24 cellular contexts compared by ENCODE assay signal in the genomic region with DNA sequence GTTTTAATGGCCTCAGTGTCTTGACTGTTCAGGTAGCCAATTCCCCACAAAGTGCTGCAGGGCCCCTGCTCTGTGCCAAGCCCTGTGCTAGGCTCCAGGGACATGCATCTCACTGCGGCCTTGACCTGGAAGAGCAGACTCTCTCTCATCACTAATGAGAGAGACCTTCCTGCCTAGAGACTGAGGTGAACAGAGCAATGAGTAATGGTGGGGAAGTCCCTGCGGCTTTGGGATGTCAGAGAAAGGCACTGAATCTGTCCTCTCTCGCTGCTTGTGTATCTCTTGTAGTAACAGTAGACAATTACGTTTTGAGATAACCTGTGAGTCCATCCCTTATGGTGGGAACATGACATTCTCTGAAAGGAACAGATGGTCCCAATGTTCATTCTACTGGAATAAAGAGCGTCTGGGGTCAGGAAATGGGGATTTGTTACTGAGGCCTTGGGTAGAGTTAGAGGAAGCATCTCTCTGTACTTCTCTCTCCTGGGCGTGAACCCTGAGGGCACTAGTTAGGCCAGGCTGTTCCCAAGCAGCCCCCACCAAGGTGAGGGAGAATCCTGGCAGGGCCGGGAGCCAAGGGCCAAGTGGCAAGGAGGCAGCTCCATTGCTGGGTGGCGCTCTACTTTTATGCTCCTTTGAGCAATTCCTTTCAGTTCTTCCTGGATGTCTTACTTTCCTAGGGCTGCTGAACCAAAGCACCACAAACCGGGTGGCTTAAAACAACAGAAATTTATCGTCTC. TPM values are rescaled to one million over a fixed set of nuclear protein-coding genes. Genes with fewer than 3 reads are reported as not detected.
DNase-seq lines count a peak whose midpoint lies in the region; ATAC-seq and TF ChIP-seq lines count a peak whose summit lies in the region.
"Had no signal": no experiment of that assay in that cellular context is flagged by ENCODE, and none has a peak within 500 bp of the region (broad histone marks: within the 10 kb centered on the region; RNA-seq: fewer than 3 reads in every experiment).

No MANE protein-coding gene starts in this region.

- H3K27me3 ChIP-seq in gastrocnemius medialis: no peaks in the 10 kb centered on the region
- H3K27me3 ChIP-seq: cardiac muscle cell, esophagus muscularis mucosa had no signal

- ATAC-seq in activated naive CD8-positive, alpha-beta T cell treated with anti-CD3 and anti-CD28 coated beads, Interleukin-2, amount 50 U/mL, for 24 hours: peak; percentile 61
- ATAC-seq in stimulated activated naive CD8-positive, alpha-beta T cell treated with anti-CD3 and anti-CD28 coated beads, Interleukin-15, amount 100 ng/mL, for 72 hours: peak; percentile 66
- no peak for ATAC-seq in gastrocnemius medialis
- ATAC-seq: naive thymus-derived CD4-positive, alpha-beta T cell; SK-N-SH treated with all-trans-retinoic acid at 6 μM for 48 hours had no signal

- H3K27ac ChIP-seq in gastrocnemius medialis: no peak overlapping the region
- H3K27ac ChIP-seq: cardiac muscle cell, esophagus muscularis mucosa, parathyroid adenoma had no signal

- H3K4me1 Mint-ChIP-seq in activated naive CD8-positive, alpha-beta T cell treated with anti-CD3 and anti-CD28 coated beads, Interleukin-2, amount 50 U/mL, for 24 hours: peaks cover 2% of the 10 kb centered on the region
- peaks cover 3% of the 10 kb centered on the region for H3K4me1 Mint-ChIP-seq in activated naive CD8-positive, alpha-beta T cell treated with anti-CD3 and anti-CD28 coated beads for 36 hours
- H3K4me1 Mint-ChIP-seq in stimulated activated naive CD8-positive, alpha-beta T cell treated with anti-CD3 and anti-CD28 coated beads, Interleukin-15, amount 100 ng/mL, for 72 hours: peaks cover 14% of the 10 kb centered on the region
- peaks cover 6% of the 10 kb centered on the region for H3K4me1 Mint-ChIP-seq in endothelial cell (ENCODE audit: unreplicated experiment)
- H3K4me1 Mint-ChIP-seq: CD14-positive monocyte had no signal

- no peaks in the 10 kb centered on the region for H3K9me3 Mint-ChIP-seq in activated naive CD8-positive, alpha-beta T cell treated with anti-CD3 and anti-CD28 coated beads, Interleukin-2, amount 50 U/mL, for 24 hours
- no peaks in the 10 kb centered on the region for H3K9me3 Mint-ChIP-seq in activated naive CD8-positive, alpha-beta T cell treated with anti-CD3 and anti-CD28 coated beads for 36 hours
- H3K9me3 Mint-ChIP-seq in stimulated activated naive CD8-positive, alpha-beta T cell treated with anti-CD3 and anti-CD28 coated beads, Interleukin-15, amount 100 ng/mL, for 72 hours: no peaks in the 10 kb centered on the region
- no peaks in the 10 kb centered on the region for H3K9me3 Mint-ChIP-seq in endothelial cell (ENCODE audit: unreplicated experiment)
- H3K9me3 Mint-ChIP-seq: naive thymus-derived CD4-positive, alpha-beta T cell; stimulated activated naive CD8-positive, alpha-beta T cell treated with anti-CD3 and anti-CD28 coated beads, Interleukin-15, Interleukin-2, amounts not matched to agents 100 ng/mL and 50 ng/mL, for 24 hours; type B pancreatic cell had no signal

- no peak overlapping the region for H3K27ac Mint-ChIP-seq in activated naive CD8-positive, alpha-beta T cell treated with anti-CD3 and anti-CD28 coated beads, Interleukin-2, amount 50 U/mL, for 24 hours
- no peak overlapping the region for H3K27ac Mint-ChIP-seq in activated naive CD8-positive, alpha-beta T cell treated with anti-CD3 and anti-CD28 coated beads for 36 hours
- no peak overlapping the region for H3K27ac Mint-ChIP-seq in stimulated activated naive CD8-positive, alpha-beta T cell treated with anti-CD3 and anti-CD28 coated beads, Interleukin-15, amount 100 ng/mL, for 72 hours
- no peak overlapping the region for H3K27ac Mint-ChIP-seq in endothelial cell (ENCODE audit: unreplicated experiment)
- H3K27ac Mint-ChIP-seq: naive thymus-derived CD4-positive, alpha-beta T cell; stimulated activated naive CD8-positive, alpha-beta T cell treated with anti-CD3 and anti-CD28 coated beads, Interleukin-15, Interleukin-2, amounts not matched to agents 100 ng/mL and 50 ng/mL, for 24 hours; type B pancreatic cell had no signal

- in situ Hi-C loops in gastrocnemius medialis (cut with MboI; ENCODE audit: low sequenced_read_pairs in 4 of 4): no loop called here

- H3K9me3 ChIP-seq in gastrocnemius medialis: no peaks in the 10 kb centered on the region
- H3K9me3 ChIP-seq: esophagus muscularis mucosa had no signal

- no peaks in the 10 kb centered on the region for H3K36me3 ChIP-seq in gastrocnemius medialis
- H3K36me3 ChIP-seq: cardiac muscle cell had no signal

- H3K36me3 Mint-ChIP-seq in activated naive CD8-positive, alpha-beta T cell treated with anti-CD3 and anti-CD28 coated beads, Interleukin-2, amount 50 U/mL, for 24 hours (ENCODE audit: low read depth): no peaks in the 10 kb centered on the region
- no peaks in the 10 kb centered on the region for H3K36me3 Mint-ChIP-seq in activated naive CD8-positive, alpha-beta T cell treated with anti-CD3 and anti-CD28 coated beads for 36 hours
- H3K36me3 Mint-ChIP-seq in endothelial cell (ENCODE audit: low read depth, unreplicated experiment): peaks cover 4% of the 10 kb centered on the region
- H3K36me3 Mint-ChIP-seq: CD14-positive monocyte; naive thymus-derived CD4-positive, alpha-beta T cell had no signal

- no peak for DNase-seq in activated naive CD8-positive, alpha-beta T cell treated with anti-CD3 and anti-CD28 coated beads, Interleukin-2, amount 50 U/mL, for 24 hours
- DNase-seq in activated naive CD8-positive, alpha-beta T cell treated with anti-CD3 and anti-CD28 coated beads for 36 hours: no peak
- peak; percentile 72 for DNase-seq in NCI-H2171 (lab: John Stamatoyannopoulos, UW)
- DNase-seq in epithelial cell of esophagus (ENCODE audit: low read depth): peak; percentile 29
- DNase-seq in stimulated activated naive CD8-positive, alpha-beta T cell treated with anti-CD3 and anti-CD28 coated beads, Interleukin-15, amount 100 ng/mL, for 72 hours: no peak
- no peak for DNase-seq in endothelial cell (ENCODE audit: low spot score)
- no peak for DNase-seq in gastrocnemius medialis
- DNase-seq in stimulated activated CD8-positive, alpha-beta memory T cell treated with anti-CD3 and anti-CD28 coated beads, Interleukin-4, amount 100 ng/mL, for 48 hours: no peak
- DNase-seq: activated effector memory CD4-positive, alpha-beta T cell treated with anti-CD3 and anti-CD28 coated beads, Interleukin-2, amount 50 U/mL, for 16 hours; glutamatergic neuron; H7; mesendoderm; naive thymus-derived CD4-positive, alpha-beta T cell; NCI-H1092 treated with DMSO at 0.1 percent for 48 hours; NCI-H524; T1000 had no signal

- no peak overlapping the region for H3K4me3 Mint-ChIP-seq in activated naive CD8-positive, alpha-beta T cell treated with anti-CD3 and anti-CD28 coated beads, Interleukin-2, amount 50 U/mL, for 24 hours
- H3K4me3 Mint-ChIP-seq in activated naive CD8-positive, alpha-beta T cell treated with anti-CD3 and anti-CD28 coated beads for 36 hours: no peak overlapping the region
- H3K4me3 Mint-ChIP-seq in stimulated activated naive CD8-positive, alpha-beta T cell treated with anti-CD3 and anti-CD28 coated beads, Interleukin-15, amount 100 ng/mL, for 72 hours: no peak overlapping the region
- no peak overlapping the region for H3K4me3 Mint-ChIP-seq in endothelial cell (ENCODE audit: unreplicated experiment)
- H3K4me3 Mint-ChIP-seq: CD14-positive monocyte; naive thymus-derived CD4-positive, alpha-beta T cell; stimulated activated naive CD8-positive, alpha-beta T cell treated with anti-CD3 and anti-CD28 coated beads, Interleukin-15, Interleukin-2, amounts not matched to agents 100 ng/mL and 50 ng/mL, for 24 hours; type B pancreatic cell had no signal

- no peak for TF ChIP-seq POLR2A in gastrocnemius medialis (IDR thresholded peaks at IDR 0.05)

- TF ChIP-seq CTCF in epithelial cell of esophagus (IDR thresholded peaks at IDR 0.05; ENCODE audit: insufficient read depth, low read depth, low read length, missing control alignments) (no peak), endothelial cell (IDR thresholded peaks at IDR 0.05; ENCODE audit: unreplicated experiment) (no peak), gastrocnemius medialis (IDR thresholded peaks at IDR 0.05 in 4 of 5, conservative IDR thresholded peaks at IDR 0.05 in 1 of 5) (no peak)

- no peak overlapping the region for H3K4me3 ChIP-seq in epithelial cell of esophagus (ENCODE audit: low read length)
- no peak overlapping the region for H3K4me3 ChIP-seq in gastrocnemius medialis
- H3K4me3 ChIP-seq: cardiac muscle cell, esophagus muscularis mucosa had no signal

- H3K4me1 ChIP-seq in gastrocnemius medialis: no peaks in the 10 kb centered on the region

- intact Hi-C loops in gastrocnemius medialis (cut with DNase I; ENCODE audit: low total_unique reads): no loop called here

- H3K27me3 Mint-ChIP-seq in activated naive CD8-positive, alpha-beta T cell treated with anti-CD3 and anti-CD28 coated beads, Interleukin-2, amount 50 U/mL, for 24 hours: no peaks in the 10 kb centered on the region
- no peaks in the 10 kb centered on the region for H3K27me3 Mint-ChIP-seq in activated naive CD8-positive, alpha-beta T cell treated with anti-CD3 and anti-CD28 coated beads for 36 hours
- no peaks in the 10 kb centered on the region for H3K27me3 Mint-ChIP-seq in stimulated activated naive CD8-positive, alpha-beta T cell treated with anti-CD3 and anti-CD28 coated beads, Interleukin-15, amount 100 ng/mL, for 72 hours
- peaks cover 3% of the 10 kb centered on the region for H3K27me3 Mint-ChIP-seq in endothelial cell (ENCODE audit: unreplicated experiment)
- H3K27me3 Mint-ChIP-seq: type B pancreatic cell had no signal

RNA-seq across cellular contexts. Expression of a gene that starts 13.5 kb away (rescaled TPM):
- 1 to 10 TPM in 1 of 2 experiments, under 1 TPM in 1; 0.54 to 1.1 TPM for total RNA-seq in activated naive CD8-positive, alpha-beta T cell treated with anti-CD3 and anti-CD28 coated beads for 36 hours
- total RNA-seq in endothelial cell (ENCODE audit: unreplicated experiment) (42.4 TPM), gastrocnemius medialis (10 to 100 TPM in 1 of 4 donors, 1 to 10 TPM in 3; 4.6 to 13.2 (median 7.5) TPM)
- total RNA-seq: naive thymus-derived CD4-positive, alpha-beta T cell had no signal

RNA-seq across cellular contexts. Expression of a gene that starts 17.3 kb away (rescaled TPM):
- under 1 TPM; 0.08 to 0.10 TPM for total RNA-seq in activated naive CD8-positive, alpha-beta T cell treated with anti-CD3 and anti-CD28 coated beads for 36 hours
- total RNA-seq in endothelial cell (ENCODE audit: unreplicated experiment) (49.0 TPM), gastrocnemius medialis (1 to 10 TPM in 3 of 4 donors, under 1 TPM in 1; 0.87 to 3.7 (median 2.1) TPM)

RNA-seq across cellular contexts. Expression of a gene that starts 41.7 kb away (rescaled TPM):
- 1 to 10 TPM; 5.4 to 6.3 TPM for total RNA-seq in activated naive CD8-positive, alpha-beta T cell treated with anti-CD3 and anti-CD28 coated beads for 36 hours
- 2.6 TPM for total RNA-seq in endothelial cell (ENCODE audit: unreplicated experiment)
- total RNA-seq in gastrocnemius medialis: 1 to 10 TPM in 2 of 4 donors, under 1 TPM in 2; 0.66 to 1.6 (median 0.97) TPM
- total RNA-seq: H7, LHCN-M2 had no signal

RNA-seq across cellular contexts. Expression of a gene that starts 46.7 kb away (rescaled TPM):
- total RNA-seq in activated naive CD8-positive, alpha-beta T cell treated with anti-CD3 and anti-CD28 coated beads for 36 hours: 1 to 10 TPM in 1 of 2 experiments, under 1 TPM in 1; 0.70 to 1.0 TPM
- total RNA-seq in endothelial cell (ENCODE audit: unreplicated experiment) (74.6 TPM), gastrocnemius medialis (10 to 100 TPM in 1 of 4 donors, 1 to 10 TPM in 3; 7.9 to 16.6 (median 8.7) TPM)

RNA-seq across cellular contexts. Expression of a gene that starts 47.9 kb away (rescaled TPM):
- total RNA-seq in activated naive CD8-positive, alpha-beta T cell treated with anti-CD3 and anti-CD28 coated beads for 36 hours: 1 to 10 TPM; 5.5 to 6.4 TPM
- total RNA-seq in endothelial cell (ENCODE audit: unreplicated experiment): 1.5 TPM
- under 1 TPM in 3 of 4 donors, not detected in 1; 0.16 to 0.36 (median 0.24) TPM for total RNA-seq in gastrocnemius medialis

Comparison
In these comparisons a context has a peak if more than half of its experiments do, and no peak if none do; other contexts are left out.
1. ATAC-seq: peak in activated naive CD8-positive, alpha-beta T cell treated with anti-CD3 and anti-CD28 coated beads, Interleukin-2, amount 50 U/mL, for 24 hours (single experiment) and stimulated activated naive CD8-positive, alpha-beta T cell treated with anti-CD3 and anti-CD28 coated beads, Interleukin-15, amount 100 ng/mL, for 72 hours (single experiment); none in gastrocnemius medialis (0 of 2).
2. DNase-seq: peak in NCI-H2171 (single experiment) and epithelial cell of esophagus (single experiment); none in activated naive CD8-positive, alpha-beta T cell treated with anti-CD3 and anti-CD28 coated beads, Interleukin-2, amount 50 U/mL, for 24 hours (single experiment), activated naive CD8-positive, alpha-beta T cell treated with anti-CD3 and anti-CD28 coated beads for 36 hours (single experiment), stimulated activated naive CD8-positive, alpha-beta T cell treated with anti-CD3 and anti-CD28 coated beads, Interleukin-15, amount 100 ng/mL, for 72 hours (0 of 2), endothelial cell (single experiment), gastrocnemius medialis (0 of 2) and stimulated activated CD8-positive, alpha-beta memory T cell treated with anti-CD3 and anti-CD28 coated beads, Interleukin-4, amount 100 ng/mL, for 48 hours (single experiment).
3. RNA of a gene that starts 17.3 kb away (total RNA-seq): 49.0 TPM in endothelial cell (single experiment); 0.87 to 3.7 TPM in gastrocnemius medialis and 0.08 to 0.10 TPM in activated naive CD8-positive, alpha-beta T cell treated with anti-CD3 and anti-CD28 coated beads for 36 hours; every median in the first group is over 10 times any median in the second.